In genomic region chr12:2057041-2057792, GRCh38 we compare ENCODE assay signal across 9 cellular contexts. TPM values are rescaled to one million over a fixed set of nuclear protein-coding genes. Genes with fewer than 3 reads are reported as not detected.
DNase-seq lines count a peak whose midpoint lies in the region; ATAC-seq and TF ChIP-seq lines count a peak whose summit lies in the region.
"Had no signal": no experiment of that assay in that cellular context is flagged by ENCODE, and none has a peak within 500 bp of the region (broad histone marks: within the 10 kb centered on the region; RNA-seq: fewer than 3 reads in every experiment).

No MANE protein-coding gene starts in this region.

- TF ChIP-seq CTCF in neural progenitor cell (IDR thresholded peaks at IDR 0.05): peak; percentile 96

- no peaks in the 10 kb centered on the region for H3K36me3 ChIP-seq in neural progenitor cell

- H3K9ac ChIP-seq in neural progenitor cell: no peak overlapping the region

- no peak overlapping the region for H3K27ac Mint-ChIP-seq in neural progenitor cell
- H3K27ac Mint-ChIP-seq in activated T-helper 17 cell treated with anti-CD3 and anti-CD28 coated beads, Interleukin-2, amount 50 U/mL, for 72 hours: no peak overlapping the region
- H3K27ac Mint-ChIP-seq: CD4-positive, alpha-beta T cell had no signal

- H3K4me3 ChIP-seq in neural progenitor cell: no peak overlapping the region

- DNase-seq in NCI-H2196 (lab: John Stamatoyannopoulos, UW; ENCODE audit: unreplicated experiment) (peak; percentile 14), NCI-H2196 treated with DMSO at 0.1 percent for 48 hours (lab: John Stamatoyannopoulos, UW; ENCODE audit: unreplicated experiment) (no peak), NAMALWA (ENCODE audit: low spot score) (peak; percentile 90), UCSD-AML1 (lab: John Stamatoyannopoulos, UW; ENCODE audit: unreplicated experiment) (peak; percentile 70), fibroblast of gingiva (ENCODE audit: low read depth) (peak; percentile 31), neural progenitor cell (ENCODE audit: low spot score) (peak; percentile 93)
- DNase-seq in stimulated activated naive CD4-positive, alpha-beta T cell treated with Interleukin-2 at 50 U/mL for 16 hours (lab: John Stamatoyannopoulos, UW): no peak

- H3K79me2 ChIP-seq in neural progenitor cell (ENCODE audit: low read depth): no peaks in the 10 kb centered on the region

- H3K27ac ChIP-seq in neural progenitor cell: no peak overlapping the region

- H3K4me3 Mint-ChIP-seq in neural progenitor cell: no peak overlapping the region
- no peak overlapping the region for H3K4me3 Mint-ChIP-seq in activated T-helper 17 cell treated with anti-CD3 and anti-CD28 coated beads, Interleukin-2, amount 50 U/mL, for 72 hours
- H3K4me3 Mint-ChIP-seq: CD4-positive, alpha-beta T cell had no signal

- H2AFZ ChIP-seq in neural progenitor cell (replicated peaks): no peak overlapping the region

- H3K36me3 Mint-ChIP-seq in neural progenitor cell: no peaks in the 10 kb centered on the region
- no peaks in the 10 kb centered on the region for H3K36me3 Mint-ChIP-seq in activated T-helper 17 cell treated with anti-CD3 and anti-CD28 coated beads, Interleukin-2, amount 50 U/mL, for 72 hours (ENCODE audit: low read depth)

- H3K4me2 ChIP-seq in neural progenitor cell: no peak overlapping the region

- H3K4me1 ChIP-seq in neural progenitor cell: peaks cover 3% of the 10 kb centered on the region

- peaks cover 25% of the 10 kb centered on the region for H3K27me3 Mint-ChIP-seq in neural progenitor cell (ENCODE audit: insufficient read depth, low read depth)
- peaks cover 28% of the 10 kb centered on the region for H3K27me3 Mint-ChIP-seq in activated T-helper 17 cell treated with anti-CD3 and anti-CD28 coated beads, Interleukin-2, amount 50 U/mL, for 72 hours

- H4K20me1 ChIP-seq in neural progenitor cell (ENCODE audit: low read depth): no peaks in the 10 kb centered on the region

- H3K27me3 ChIP-seq in neural progenitor cell: peaks cover 45% of the 10 kb centered on the region

- H3K9me3 ChIP-seq in neural progenitor cell (ENCODE audit: low read depth): no peaks in the 10 kb centered on the region

- H3F3A ChIP-seq in neural progenitor cell (ENCODE audit: low read depth): peaks cover 10% of the 10 kb centered on the region

- H3K4me1 Mint-ChIP-seq in neural progenitor cell: peaks cover 9% of the 10 kb centered on the region
- peaks cover 6% of the 10 kb centered on the region for H3K4me1 Mint-ChIP-seq in activated T-helper 17 cell treated with anti-CD3 and anti-CD28 coated beads, Interleukin-2, amount 50 U/mL, for 72 hours

- ATAC-seq in activated T-helper 17 cell treated with anti-CD3 and anti-CD28 coated beads, Interleukin-2, amount 50 U/mL, for 72 hours (replicated peaks): no peak

- no peaks in the 10 kb centered on the region for H3K9me3 Mint-ChIP-seq in neural progenitor cell
- no peaks in the 10 kb centered on the region for H3K9me3 Mint-ChIP-seq in activated T-helper 17 cell treated with anti-CD3 and anti-CD28 coated beads, Interleukin-2, amount 50 U/mL, for 72 hours
- H3K9me3 Mint-ChIP-seq: CD4-positive, alpha-beta T cell had no signal

RNA-seq across cellular contexts. Expression of gene CACNA1C, which starts 4.4 kb away (rescaled TPM):
- total RNA-seq in neural progenitor cell (ENCODE audit: low replicate concordance): 1.2 and 2.7 TPM in 2 replicates
- total RNA-seq in activated T-helper 17 cell treated with anti-CD3 and anti-CD28 coated beads, Interleukin-2, amount 50 U/mL, for 72 hours: under 1 TPM; 0.04 to 0.21 TPM

RNA-seq across cellular contexts. Expression of gene DCP1B, which starts 53.0 kb away (rescaled TPM):
- total RNA-seq in neural progenitor cell (ENCODE audit: low replicate concordance): 20.2 and 25.8 TPM in 2 replicates
- 10 to 100 TPM; 16.9 to 19.7 TPM for total RNA-seq in activated T-helper 17 cell treated with anti-CD3 and anti-CD28 coated beads, Interleukin-2, amount 50 U/mL, for 72 hours

Comparison
In these comparisons a context has a peak if more than half of its experiments do, and no peak if none do; other contexts are left out.
1. DNase-seq: peak in NCI-H2196 (single experiment), NAMALWA (single experiment), UCSD-AML1 (single experiment), fibroblast of gingiva (single experiment) and neural progenitor cell (single experiment); none in NCI-H2196 treated with DMSO at 0.1 percent for 48 hours (single experiment) and stimulated activated naive CD4-positive, alpha-beta T cell treated with Interleukin-2 at 50 U/mL for 16 hours (single experiment).